In genomic region chr6:67068781-67069180, GRCh38 we compare ENCODE assay signal across 38 cellular contexts.
"Had no signal": no experiment of that assay in that cellular context is flagged by ENCODE, and none has a peak within 500 bp of the region (broad histone marks: within the 10 kb centered on the region; RNA-seq: fewer than 3 reads in every experiment).

No MANE protein-coding gene starts in this region.

- H3K4me1 ChIP-seq: ascending aorta had no signal

- H3K36me3 ChIP-seq: ascending aorta, cardiac muscle cell had no signal

- H3K4me3 ChIP-seq: ascending aorta, cardiac muscle cell had no signal

- H3K27ac ChIP-seq: ascending aorta, cardiac muscle cell, VCaP had no signal

- H3K9me3 Mint-ChIP-seq: activated naive CD4-positive, alpha-beta T cell treated with anti-CD3 and anti-CD28 coated beads, Interleukin-2, amount 50 U/mL, for 24 hours had no signal

- ATAC-seq: activated CD4-positive, alpha-beta T cell treated with anti-CD3 and anti-CD28 coated beads for 36 hours; activated CD4-positive, CD25-positive, alpha-beta regulatory T cell treated with anti-CD3 and anti-CD28 coated beads, Interleukin-2, amount 50 U/mL, for 24 hours; activated CD8-positive, alpha-beta memory T cell treated with anti-CD3 and anti-CD28 coated beads, Interleukin-2, amount 10 ng/mL, durations not matched to agents 7 days and 5 days; activated CD8-positive, alpha-beta T cell treated with anti-CD3 and anti-CD28 coated beads, Interleukin-2, amount 10 ng/mL, durations not matched to agents 7 days and 5 days; activated naive CD8-positive, alpha-beta T cell treated with anti-CD3 and anti-CD28 coated beads, Interleukin-2, amount 50 U/mL, for 24 hours had no signal

- H3K36me3 Mint-ChIP-seq: activated naive CD4-positive, alpha-beta T cell treated with anti-CD3 and anti-CD28 coated beads, Interleukin-2, amount 10 ng/mL, durations not matched to agents 7 days and 5 days; activated naive CD4-positive, alpha-beta T cell treated with anti-CD3 and anti-CD28 coated beads, Interleukin-2, amount 50 U/mL, for 24 hours; activated naive CD8-positive, alpha-beta T cell; activated naive CD8-positive, alpha-beta T cell treated with anti-CD3 and anti-CD28 coated beads, Interleukin-2, amount 10 ng/mL, durations not matched to agents 7 days and 5 days; brain had no signal

- H3K4me3 Mint-ChIP-seq: activated CD4-positive, alpha-beta memory T cell treated with anti-CD3 and anti-CD28 coated beads, Interleukin-2, amount 10 ng/mL, durations not matched to agents 7 days and 5 days; activated CD4-positive, alpha-beta T cell treated with anti-CD3 and anti-CD28 coated beads for 36 hours; activated CD4-positive, alpha-beta T cell treated with anti-CD3 and anti-CD28 coated beads, Interleukin-2, amount 10 ng/mL, durations not matched to agents 7 days and 5 days; activated CD8-positive, alpha-beta memory T cell treated with anti-CD3 and anti-CD28 coated beads, Interleukin-2, amount 10 ng/mL, durations not matched to agents 7 days and 5 days; activated CD8-positive, alpha-beta T cell treated with anti-CD3 and anti-CD28 coated beads, Interleukin-2, amount 10 ng/mL, durations not matched to agents 7 days and 5 days; activated naive CD4-positive, alpha-beta T cell treated with anti-CD3 and anti-CD28 coated beads, Interleukin-2, amount 10 ng/mL, durations not matched to agents 7 days and 5 days; activated naive CD4-positive, alpha-beta T cell treated with anti-CD3 and anti-CD28 coated beads, Interleukin-2, amount 50 U/mL, for 24 hours; activated naive CD8-positive, alpha-beta T cell; activated naive CD8-positive, alpha-beta T cell treated with anti-CD3 and anti-CD28 coated beads, Interleukin-2, amount 10 ng/mL, durations not matched to agents 7 days and 5 days; activated naive CD8-positive, alpha-beta T cell treated with anti-CD3 and anti-CD28 coated beads, Interleukin-2, amount 50 U/mL, for 24 hours; activated T-cell treated with anti-CD3 and anti-CD28 coated beads, Interleukin-2, amount 50 U/mL, for 24 hours; brain; central memory CD8-positive, alpha-beta T cell; T-helper 1 cell treated with Interleukin-12 subunit alpha and Interleukin-12 subunit beta and Interleukin-4 antibody, amounts not matched to agents 30 μg/mL and 1 μg/mL, for 36 hours; T-helper 2 cell treated with Interferon-gamma antibody and Interleukin-4, amounts not matched to agents 5 μg/mL and 100 μg/mL, for 36 hours had no signal

- H3K27me3 Mint-ChIP-seq: activated CD4-positive, alpha-beta memory T cell treated with anti-CD3 and anti-CD28 coated beads, Interleukin-2, amount 10 ng/mL, durations not matched to agents 7 days and 5 days; activated CD4-positive, alpha-beta T cell treated with anti-CD3 and anti-CD28 coated beads for 36 hours; activated CD4-positive, alpha-beta T cell treated with anti-CD3 and anti-CD28 coated beads, Interleukin-2, amount 10 ng/mL, durations not matched to agents 7 days and 5 days; activated CD8-positive, alpha-beta memory T cell treated with anti-CD3 and anti-CD28 coated beads, Interleukin-2, amount 10 ng/mL, durations not matched to agents 7 days and 5 days; activated naive CD4-positive, alpha-beta T cell treated with anti-CD3 and anti-CD28 coated beads, Interleukin-2, amount 10 ng/mL, durations not matched to agents 7 days and 5 days; activated naive CD4-positive, alpha-beta T cell treated with anti-CD3 and anti-CD28 coated beads, Interleukin-2, amount 50 U/mL, for 24 hours; activated naive CD8-positive, alpha-beta T cell; activated naive CD8-positive, alpha-beta T cell treated with anti-CD3 and anti-CD28 coated beads, Interleukin-2, amount 10 ng/mL, durations not matched to agents 7 days and 5 days; activated naive CD8-positive, alpha-beta T cell treated with anti-CD3 and anti-CD28 coated beads, Interleukin-2, amount 50 U/mL, for 24 hours; activated T-cell treated with anti-CD3 and anti-CD28 coated beads, Interleukin-2, amount 50 U/mL, for 24 hours; brain; central memory CD8-positive, alpha-beta T cell had no signal

- H3K4me1 Mint-ChIP-seq: activated CD4-positive, alpha-beta memory T cell treated with anti-CD3 and anti-CD28 coated beads, Interleukin-2, amount 10 ng/mL, durations not matched to agents 7 days and 5 days; activated CD4-positive, alpha-beta T cell treated with anti-CD3 and anti-CD28 coated beads for 36 hours; activated CD4-positive, alpha-beta T cell treated with anti-CD3 and anti-CD28 coated beads, Interleukin-2, amount 10 ng/mL, durations not matched to agents 7 days and 5 days; activated CD8-positive, alpha-beta memory T cell treated with anti-CD3 and anti-CD28 coated beads, Interleukin-2, amount 10 ng/mL, durations not matched to agents 7 days and 5 days; activated naive CD4-positive, alpha-beta T cell treated with anti-CD3 and anti-CD28 coated beads, Interleukin-2, amount 10 ng/mL, durations not matched to agents 7 days and 5 days; activated naive CD4-positive, alpha-beta T cell treated with anti-CD3 and anti-CD28 coated beads, Interleukin-2, amount 50 U/mL, for 24 hours; activated naive CD8-positive, alpha-beta T cell treated with anti-CD3 and anti-CD28 coated beads, Interleukin-2, amount 10 ng/mL, durations not matched to agents 7 days and 5 days; activated naive CD8-positive, alpha-beta T cell treated with anti-CD3 and anti-CD28 coated beads, Interleukin-2, amount 50 U/mL, for 24 hours; brain; central memory CD8-positive, alpha-beta T cell had no signal

- H3K27me3 ChIP-seq: ascending aorta, cardiac muscle cell had no signal

- H3K9me3 ChIP-seq: ascending aorta had no signal

- H3K27ac Mint-ChIP-seq: activated CD4-positive, alpha-beta memory T cell treated with anti-CD3 and anti-CD28 coated beads, Interleukin-2, amount 10 ng/mL, durations not matched to agents 7 days and 5 days; activated CD4-positive, alpha-beta T cell treated with anti-CD3 and anti-CD28 coated beads for 36 hours; activated CD4-positive, alpha-beta T cell treated with anti-CD3 and anti-CD28 coated beads, Interleukin-2, amount 10 ng/mL, durations not matched to agents 7 days and 5 days; activated CD8-positive, alpha-beta memory T cell treated with anti-CD3 and anti-CD28 coated beads, Interleukin-2, amount 10 ng/mL, durations not matched to agents 7 days and 5 days; activated CD8-positive, alpha-beta T cell treated with anti-CD3 and anti-CD28 coated beads, Interleukin-2, amount 10 ng/mL, durations not matched to agents 7 days and 5 days; activated naive CD4-positive, alpha-beta T cell treated with anti-CD3 and anti-CD28 coated beads, Interleukin-2, amount 10 ng/mL, durations not matched to agents 7 days and 5 days; activated naive CD8-positive, alpha-beta T cell; activated naive CD8-positive, alpha-beta T cell treated with anti-CD3 and anti-CD28 coated beads, Interleukin-2, amount 10 ng/mL, durations not matched to agents 7 days and 5 days; activated naive CD8-positive, alpha-beta T cell treated with anti-CD3 and anti-CD28 coated beads, Interleukin-2, amount 50 U/mL, for 24 hours; activated T-cell treated with anti-CD3 and anti-CD28 coated beads, Interleukin-2, amount 50 U/mL, for 24 hours; activated T-helper 2 cell treated with anti-CD3 and anti-CD28 coated beads, Interferon-gamma antibody, Interleukin-2, Interleukin-4, amounts not matched to agents 10 μg/mL and 5 μg/mL and 100 μg/mL, durations not matched to agents 14 hours and 24 hours and 36 hours; brain; T-helper 1 cell treated with Interleukin-12 subunit alpha and Interleukin-12 subunit beta and Interleukin-4 antibody, amounts not matched to agents 30 μg/mL and 1 μg/mL, for 36 hours; T-helper 2 cell treated with Interferon-gamma antibody and Interleukin-4, amounts not matched to agents 5 μg/mL and 100 μg/mL, for 36 hours had no signal

- FAIRE-seq: bronchial epithelial cell, TTC549 had no signal

- DNase-seq: activated CD4-positive, alpha-beta memory T cell treated with anti-CD3 and anti-CD28 coated beads, Interleukin-2, amount 10 ng/mL, durations not matched to agents 7 days and 5 days; activated CD4-positive, alpha-beta T cell treated with anti-CD3 and anti-CD28 coated beads for 1 hour; activated CD4-positive, alpha-beta T cell treated with anti-CD3 and anti-CD28 coated beads for 36 hours; activated CD4-positive, alpha-beta T cell treated with anti-CD3 and anti-CD28 coated beads for 48 hours; activated CD4-positive, alpha-beta T cell treated with anti-CD3 and anti-CD28 coated beads, Interleukin-2, amount 10 ng/mL, durations not matched to agents 7 days and 5 days; activated CD4-positive, alpha-beta T cell treated with anti-CD3 and anti-CD28 coated beads, Interleukin-2, amount 50 U/mL, for 48 hours; activated CD4-positive, CD25-positive, alpha-beta regulatory T cell; activated CD8-positive, alpha-beta memory T cell treated with anti-CD3 and anti-CD28 coated beads for 24 hours; activated CD8-positive, alpha-beta memory T cell treated with anti-CD3 and anti-CD28 coated beads, Interleukin-2, amount 10 ng/mL, durations not matched to agents 7 days and 5 days; activated CD8-positive, alpha-beta memory T cell treated with anti-CD3 and anti-CD28 coated beads, Interleukin-2, amount 50 U/mL, for 48 hours; activated CD8-positive, alpha-beta T cell treated with anti-CD3 and anti-CD28 coated beads, Interleukin-2, amount 10 ng/mL, durations not matched to agents 7 days and 5 days; activated effector memory CD4-positive, alpha-beta T cell treated with Interleukin-2 at 50 U/mL for 16 hours; activated gamma-delta T cell; activated naive CD4-positive, alpha-beta T cell treated with anti-CD3 and anti-CD28 coated beads, Interleukin-2, amount 10 ng/mL, durations not matched to agents 7 days and 5 days; activated naive CD4-positive, alpha-beta T cell treated with Interleukin-2 at 50 U/mL for 16 hours; activated naive CD8-positive, alpha-beta T cell treated with anti-CD3 and anti-CD28 coated beads, Interleukin-2, amount 10 ng/mL, durations not matched to agents 7 days and 5 days; activated naive CD8-positive, alpha-beta T cell treated with anti-CD3 and anti-CD28 coated beads, Interleukin-2, amount 50 U/mL, for 24 hours; activated T-cell treated with anti-CD3 and anti-CD28 coated beads, Interleukin-2, amount 50 U/mL, for 24 hours; activated T-cell treated with anti-CD3 and anti-CD28 coated beads, Interleukin-2, amount 50 U/mL, for 48 hours; amygdala; anterior cingulate cortex; caudate nucleus; cerebellar nuclear complex; T-helper 2 cell; T-helper 9 cell had no signal
